Comparison of ENCODE assay signal across 16 cellular contexts in the genomic region with DNA sequence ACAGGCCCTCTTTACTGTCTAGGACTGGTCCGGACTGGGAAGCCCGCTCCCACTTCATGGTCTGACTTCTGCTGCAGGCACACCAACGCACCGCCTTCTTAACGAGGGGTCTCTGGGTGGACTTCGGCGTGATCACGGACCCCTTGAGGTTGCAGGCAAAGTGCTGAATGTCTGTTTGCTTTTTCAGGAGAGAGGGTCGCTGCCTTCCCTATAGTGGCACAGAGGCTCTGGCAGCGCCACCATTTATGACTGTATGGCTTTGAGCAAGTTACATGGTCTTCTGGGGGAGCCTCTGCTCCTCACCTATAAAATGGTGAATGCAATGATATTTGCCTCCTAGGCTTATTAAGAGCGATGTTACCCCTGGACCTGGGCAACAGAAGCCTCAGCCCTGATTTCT. TPM values are rescaled to one million over a fixed set of nuclear protein-coding genes. Genes with fewer than 3 reads are reported as not detected.
A peak's percentile ranks its signal among the peaks of the same experiment; 100 is the strongest.
DNase-seq lines count a peak whose midpoint lies in the region; ATAC-seq and TF ChIP-seq lines count a peak whose summit lies in the region.
"Had no signal": no experiment of that assay in that cellular context is flagged by ENCODE, and none has a peak within 500 bp of the region (broad histone marks: within the 10 kb centered on the region; RNA-seq: fewer than 3 reads in every experiment).

No MANE protein-coding gene starts in this region.

- CTCF ChIA-PET in WTC11 (lab: Charles Lee): interaction anchor here (1.7 to 4.0 kb wide), 3 partner anchors 17 to 21 kb away, joined by 7 to 101 read pairs (median 53); no protein-coding TSS in a partner anchor

- H3K9me3 Mint-ChIP-seq in activated naive CD4-positive, alpha-beta T cell treated with anti-CD3 and anti-CD28 coated beads, Interleukin-2, amount 50 U/mL, for 24 hours: no peaks in the 10 kb centered on the region
- H3K9me3 Mint-ChIP-seq in activated naive CD4-positive, alpha-beta T cell treated with anti-CD3 and anti-CD28 coated beads, Interleukin-2, amount 50 U/mL, for 72 hours: no peaks in the 10 kb centered on the region
- H3K9me3 Mint-ChIP-seq in WTC11: no peaks in the 10 kb centered on the region
- H3K9me3 Mint-ChIP-seq in endothelial cell (ENCODE audit: unreplicated experiment): no peaks in the 10 kb centered on the region
- H3K9me3 Mint-ChIP-seq in stimulated activated effector memory CD8-positive, alpha-beta T cell treated with anti-CD3 and anti-CD28 coated beads, Interleukin-12 subunit alpha, Interleukin-12 subunit beta, amount 100 ng/mL, for 72 hours: no peaks in the 10 kb centered on the region
- H3K9me3 Mint-ChIP-seq: dendritic cell treated with granulocyte-macrophage colony-stimulating factor and Interleukin-4, amounts not matched to agents 40 ng/mL and 50 ng/mL, for 4 days had no signal

- peaks cover 6% of the 10 kb centered on the region for H3K4me1 ChIP-seq in colonic mucosa

- intact Hi-C loops in colonic mucosa (cut with DNase I): no loop called here

- DNase-seq in activated naive CD4-positive, alpha-beta T cell treated with anti-CD3 and anti-CD28 coated beads, Interleukin-2, amount 50 U/mL, for 72 hours (ENCODE audit: low spot score in 2 of 2): no peak
- DNase-seq in WTC11 (ENCODE audit: low spot score) (no peak), endothelial cell (ENCODE audit: low spot score) (no peak), NCI-H2029 (lab: John Stamatoyannopoulos, UW) (no peak), colonic mucosa (no peak), erythroblast (lab: John Stamatoyannopoulos, UW) (no peak)
- DNase-seq in stimulated activated effector memory CD8-positive, alpha-beta T cell treated with anti-CD3 and anti-CD28 coated beads, Interleukin-12 subunit alpha, Interleukin-12 subunit beta, amount 100 ng/mL, for 72 hours (ENCODE audit: low spot score in 2 of 2): no peak
- DNase-seq: activated CD4-positive, CD25-positive, alpha-beta regulatory T cell treated with anti-CD3 and anti-CD28 coated beads, Interleukin-2, amount 50 U/mL, for 72 hours; NCI-H146; occipital lobe; SW 1271 had no signal

- H3K9ac ChIP-seq in colonic mucosa (ENCODE audit: low read depth in 2 of 2, low read length in 2 of 2): no peak overlapping the region

- H3K27me3 ChIP-seq in colonic mucosa: peaks cover 54% of the 10 kb centered on the region

- H3K36me3 ChIP-seq in colonic mucosa: no peaks in the 10 kb centered on the region

- no peak overlapping the region for H3K4me3 ChIP-seq in colonic mucosa

- ATAC-seq in activated naive CD4-positive, alpha-beta T cell treated with anti-CD3 and anti-CD28 coated beads, Interleukin-2, amount 50 U/mL, for 72 hours: no peak
- ATAC-seq in WTC11: no peak
- no peak for ATAC-seq in stimulated activated effector memory CD8-positive, alpha-beta T cell treated with anti-CD3 and anti-CD28 coated beads, Interleukin-12 subunit alpha, Interleukin-12 subunit beta, amount 100 ng/mL, for 72 hours
- ATAC-seq: esophagus mucosa had no signal

- TF ChIP-seq CTCF in WTC11 (IDR thresholded peaks at IDR 0.05) (no peak), endothelial cell (IDR thresholded peaks at IDR 0.05; ENCODE audit: unreplicated experiment) (no peak), colonic mucosa (IDR thresholded peaks at IDR 0.05) (no peak)

- H3K27ac ChIP-seq in colonic mucosa: no peak overlapping the region

- no peak overlapping the region for H3K27ac Mint-ChIP-seq in activated naive CD4-positive, alpha-beta T cell treated with anti-CD3 and anti-CD28 coated beads, Interleukin-2, amount 50 U/mL, for 24 hours
- H3K27ac Mint-ChIP-seq in activated naive CD4-positive, alpha-beta T cell treated with anti-CD3 and anti-CD28 coated beads, Interleukin-2, amount 50 U/mL, for 72 hours: no peak overlapping the region
- H3K27ac Mint-ChIP-seq in WTC11: no peak overlapping the region
- H3K27ac Mint-ChIP-seq in endothelial cell (ENCODE audit: unreplicated experiment): no peak overlapping the region
- H3K27ac Mint-ChIP-seq in stimulated activated effector memory CD8-positive, alpha-beta T cell treated with anti-CD3 and anti-CD28 coated beads, Interleukin-12 subunit alpha, Interleukin-12 subunit beta, amount 100 ng/mL, for 72 hours: no peak overlapping the region
- H3K27ac Mint-ChIP-seq: dendritic cell treated with granulocyte-macrophage colony-stimulating factor and Interleukin-4, amounts not matched to agents 40 ng/mL and 50 ng/mL, for 4 days had no signal

- peaks cover 37% of the 10 kb centered on the region for H3K27me3 Mint-ChIP-seq in activated naive CD4-positive, alpha-beta T cell treated with anti-CD3 and anti-CD28 coated beads, Interleukin-2, amount 50 U/mL, for 24 hours
- H3K27me3 Mint-ChIP-seq in WTC11 (ENCODE audit: low read depth) (peaks cover 92% of the 10 kb centered on the region), endothelial cell (ENCODE audit: unreplicated experiment) (peaks cover 12% of the 10 kb centered on the region)

- H3K4me1 Mint-ChIP-seq in activated naive CD4-positive, alpha-beta T cell treated with anti-CD3 and anti-CD28 coated beads, Interleukin-2, amount 50 U/mL, for 24 hours: peaks cover 11% of the 10 kb centered on the region
- H3K4me1 Mint-ChIP-seq in WTC11: peaks cover 63% of the 10 kb centered on the region
- H3K4me1 Mint-ChIP-seq in endothelial cell (ENCODE audit: unreplicated experiment): peaks cover 24% of the 10 kb centered on the region
- H3K4me1 Mint-ChIP-seq in stimulated activated effector memory CD8-positive, alpha-beta T cell treated with anti-CD3 and anti-CD28 coated beads, Interleukin-12 subunit alpha, Interleukin-12 subunit beta, amount 100 ng/mL, for 72 hours: peaks cover 24% of the 10 kb centered on the region

- peak overlapping the region; percentile 68 for H3K4me3 Mint-ChIP-seq in activated naive CD4-positive, alpha-beta T cell treated with anti-CD3 and anti-CD28 coated beads, Interleukin-2, amount 50 U/mL, for 24 hours
- H3K4me3 Mint-ChIP-seq in WTC11: peak overlapping the region; percentile 77
- peak overlapping the region; percentile 50 for H3K4me3 Mint-ChIP-seq in endothelial cell (ENCODE audit: unreplicated experiment)
- peak overlapping the region; percentile 64 for H3K4me3 Mint-ChIP-seq in stimulated activated effector memory CD8-positive, alpha-beta T cell treated with anti-CD3 and anti-CD28 coated beads, Interleukin-12 subunit alpha, Interleukin-12 subunit beta, amount 100 ng/mL, for 72 hours

- no peaks in the 10 kb centered on the region for H3K36me3 Mint-ChIP-seq in activated naive CD4-positive, alpha-beta T cell treated with anti-CD3 and anti-CD28 coated beads, Interleukin-2, amount 50 U/mL, for 24 hours
- H3K36me3 Mint-ChIP-seq in activated naive CD4-positive, alpha-beta T cell treated with anti-CD3 and anti-CD28 coated beads, Interleukin-2, amount 50 U/mL, for 72 hours: no peaks in the 10 kb centered on the region
- no peaks in the 10 kb centered on the region for H3K36me3 Mint-ChIP-seq in WTC11
- H3K36me3 Mint-ChIP-seq in endothelial cell (ENCODE audit: low read depth, unreplicated experiment): no peaks in the 10 kb centered on the region
- no peaks in the 10 kb centered on the region for H3K36me3 Mint-ChIP-seq in stimulated activated effector memory CD8-positive, alpha-beta T cell treated with anti-CD3 and anti-CD28 coated beads, Interleukin-12 subunit alpha, Interleukin-12 subunit beta, amount 100 ng/mL, for 72 hours

- POLR2A ChIA-PET in WTC11 (lab: Charles Lee): no interaction called here

- TF ChIP-seq POLR2A in erythroblast (IDR thresholded peaks at IDR 0.05; ENCODE audit: low read length): no peak

- no peaks in the 10 kb centered on the region for H3K9me3 ChIP-seq in colonic mucosa

TF ChIP-seq in WTC11, 78 proteins besides CTCF, POLR2A, EP300 and RAD21 (continues in another document):
- no peak for TF ChIP-seq GABPB1 (CRISPR knock-in tag; IDR thresholded peaks at IDR 0.05)
- TF ChIP-seq, protein P1, sequence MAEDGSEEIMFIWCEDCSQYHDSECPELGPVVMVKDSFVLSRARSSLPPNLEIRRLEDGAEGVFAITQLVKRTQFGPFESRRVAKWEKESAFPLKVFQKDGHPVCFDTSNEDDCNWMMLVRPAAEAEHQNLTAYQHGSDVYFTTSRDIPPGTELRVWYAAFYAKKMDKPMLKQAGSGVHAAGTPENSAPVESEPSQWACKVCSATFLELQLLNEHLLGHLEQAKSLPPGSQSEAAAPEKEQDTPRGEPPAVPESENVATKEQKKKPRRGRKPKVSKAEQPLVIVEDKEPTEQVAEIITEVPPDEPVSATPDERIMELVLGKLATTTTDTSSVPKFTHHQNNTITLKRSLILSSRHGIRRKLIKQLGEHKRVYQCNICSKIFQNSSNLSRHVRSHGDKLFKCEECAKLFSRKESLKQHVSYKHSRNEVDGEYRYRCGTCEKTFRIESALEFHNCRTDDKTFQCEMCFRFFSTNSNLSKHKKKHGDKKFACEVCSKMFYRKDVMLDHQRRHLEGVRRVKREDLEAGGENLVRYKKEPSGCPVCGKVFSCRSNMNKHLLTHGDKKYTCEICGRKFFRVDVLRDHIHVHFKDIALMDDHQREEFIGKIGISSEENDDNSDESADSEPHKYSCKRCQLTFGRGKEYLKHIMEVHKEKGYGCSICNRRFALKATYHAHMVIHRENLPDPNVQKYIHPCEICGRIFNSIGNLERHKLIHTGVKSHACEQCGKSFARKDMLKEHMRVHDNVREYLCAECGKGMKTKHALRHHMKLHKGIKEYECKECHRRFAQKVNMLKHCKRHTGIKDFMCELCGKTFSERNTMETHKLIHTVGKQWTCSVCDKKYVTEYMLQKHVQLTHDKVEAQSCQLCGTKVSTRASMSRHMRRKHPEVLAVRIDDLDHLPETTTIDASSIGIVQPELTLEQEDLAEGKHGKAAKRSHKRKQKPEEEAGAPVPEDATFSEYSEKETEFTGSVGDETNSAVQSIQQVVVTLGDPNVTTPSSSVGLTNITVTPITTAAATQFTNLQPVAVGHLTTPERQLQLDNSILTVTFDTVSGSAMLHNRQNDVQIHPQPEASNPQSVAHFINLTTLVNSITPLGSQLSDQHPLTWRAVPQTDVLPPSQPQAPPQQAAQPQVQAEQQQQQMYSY (CRISPR knock-in tag; IDR thresholded peaks at IDR 0.05): no peak

RNA-seq across cellular contexts. Expression of a gene that starts 1.4 kb away (rescaled TPM):
- 1 to 10 TPM in 1 of 2 donors, under 1 TPM in 1; 0.25 to 1.8 TPM for total RNA-seq in activated naive CD4-positive, alpha-beta T cell treated with anti-CD3 and anti-CD28 coated beads, Interleukin-2, amount 50 U/mL, for 72 hours
- total RNA-seq in WTC11 (2021) (3.5 to 4.5 TPM (median 4.4 TPM) in 3 replicates), endothelial cell (ENCODE audit: unreplicated experiment) (3.1 TPM), colonic mucosa (1 to 10 TPM in 1 of 2 donors, under 1 TPM in 1; 0.59 to 1.5 TPM)
- total RNA-seq: LHCN-M2, lung microvascular endothelial cell had no signal

RNA-seq across cellular contexts. Expression of a gene that starts 22.5 kb away (rescaled TPM):
- under 1 TPM in 1 of 2 donors, not detected in 1; 0.05 TPM for total RNA-seq in activated naive CD4-positive, alpha-beta T cell treated with anti-CD3 and anti-CD28 coated beads, Interleukin-2, amount 50 U/mL, for 72 hours
- 0.16 to 0.37 TPM (median 0.20 TPM) in 3 replicates for total RNA-seq in WTC11 (2021)
- total RNA-seq in endothelial cell (ENCODE audit: unreplicated experiment): not detected
- under 1 TPM; 0.12 to 0.45 TPM for total RNA-seq in colonic mucosa
- total RNA-seq: LHCN-M2, lung microvascular endothelial cell had no signal
